In the genomic region with DNA sequence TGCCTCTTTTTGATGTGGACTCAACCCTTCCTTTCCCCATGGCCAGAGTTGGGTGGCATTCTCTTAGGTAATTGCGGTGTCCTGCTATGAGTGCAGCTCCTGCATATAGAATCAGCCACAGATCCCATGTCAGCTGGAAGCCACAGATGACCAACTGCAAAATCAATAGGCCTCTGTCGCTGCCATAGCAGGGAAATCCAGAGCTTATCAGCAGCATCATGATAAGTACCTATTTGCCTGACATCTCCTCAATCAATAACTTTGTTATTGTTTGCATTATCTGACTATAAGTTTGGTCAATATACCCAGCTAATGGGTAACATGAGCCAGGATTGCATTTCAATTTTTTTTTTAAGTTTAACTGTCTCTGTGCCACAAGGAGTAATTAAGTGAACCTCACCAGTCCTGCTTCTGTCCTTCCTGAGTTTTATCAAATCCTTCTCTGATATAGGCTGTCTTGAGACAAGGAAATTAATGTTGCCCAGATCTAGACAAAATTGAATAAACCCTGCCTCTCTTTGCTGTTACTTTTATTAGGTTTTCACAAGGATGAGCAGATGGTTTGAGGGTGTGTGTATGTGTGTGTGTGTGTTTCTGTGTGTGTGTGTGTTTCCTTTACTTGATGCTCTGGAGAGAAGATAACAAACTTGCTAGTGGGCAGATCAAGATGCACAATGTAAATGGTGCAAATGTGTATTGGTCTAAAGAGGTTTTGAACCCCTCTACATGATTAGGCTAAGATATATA, we compare ENCODE assay signal across 30 cellular contexts. TPM values are rescaled to one million over a fixed set of nuclear protein-coding genes. Genes with fewer than 3 reads are reported as not detected.
DNase-seq lines count a peak whose midpoint lies in the region; TF ChIP-seq lines count a peak whose summit lies in the region.
"Had no signal": no experiment of that assay in that cellular context is flagged by ENCODE, and none has a peak within 500 bp of the region (broad histone marks: within the 10 kb centered on the region; RNA-seq: fewer than 3 reads in every experiment).

No MANE protein-coding gene starts in this region.

- H3K27ac ChIP-seq in endodermal cell (ENCODE audit: low read depth, low read length): peak overlapping the region; percentile 28
- H3K27ac ChIP-seq: 22Rv1, cardiac muscle cell, coronary artery, thoracic aorta had no signal

- 83 to 86% methylated on average over 2 of the region's 2 CpGs for WGBS in endodermal cell (ENCODE audit: insufficient coverage in 1 of 2, insufficient read length in 1 of 2), 2 experiments

- H3K9ac ChIP-seq in endodermal cell (ENCODE audit: extremely low read depth, low read length, poor library complexity, severe bottlenecking): no peak overlapping the region

- peaks cover 49% of the 10 kb centered on the region for H3K4me1 ChIP-seq in BE2C
- peaks cover 9% of the 10 kb centered on the region for H3K4me1 ChIP-seq in endodermal cell (ENCODE audit: control insufficient read depth, insufficient read depth, low read length)

- DNase-seq in NCI-H1092 treated with DMSO at 0.1 percent for 48 hours (lab: John Stamatoyannopoulos, UW): peak; percentile 49
- DNase-seq in NCI-H1092 (lab: John Stamatoyannopoulos, UW): no peak
- DNase-seq in BE2C: peak; percentile 40
- DNase-seq in NCI-H1694 treated with DMSO at 0.1 percent for 48 hours (lab: John Stamatoyannopoulos, UW): peak; percentile 96
- no peak for DNase-seq in endodermal cell
- no peak for DNase-seq in erythroblast (lab: John Stamatoyannopoulos, UW)
- no peak for DNase-seq in SIG-M5 (lab: John Stamatoyannopoulos, UW)
- DNase-seq in CD14-positive monocyte (ENCODE audit: low spot score): no peak
- DNase-seq: activated CD4-positive, alpha-beta T cell treated with anti-CD3 and anti-CD28 coated beads for 48 hours; activated CD8-positive, alpha-beta memory T cell treated with anti-CD3 and anti-CD28 coated beads for 24 hours; activated naive CD8-positive, alpha-beta T cell treated with anti-CD3 and anti-CD28 coated beads, Interleukin-2, amount 10 ng/mL, durations not matched to agents 7 days and 5 days; aorta; Calu3; effector CD8-positive, alpha-beta T cell; HFFc6; immature natural killer cell; mammary epithelial cell; NCI-H1105; NCI-H510A treated with DMSO at 0.1 percent for 48 hours; right cardiac atrium; Right ventricle myocardium superior; stimulated activated CD4-positive, alpha-beta T cell treated with anti-CD3 and anti-CD28 coated beads, Interleukin-1b, Interleukin-23, amount 100 ng/mL, for 48 hours; T-helper 9 cell had no signal

- intact Hi-C loops in CD14-positive monocyte (cut with micrococcal nuclease): loop anchor here (5.0 to 10.0 kb wide), 5 partner anchors 335 to 778 kb away; no protein-coding TSS in a partner anchor

- H3K27me3 Mint-ChIP-seq in endodermal cell (ENCODE audit: insufficient read depth): no peaks in the 10 kb centered on the region
- H3K27me3 Mint-ChIP-seq in CD14-positive monocyte (ENCODE audit: low read depth in 3 of 3): peaks cover 0 to 2% (median 2%) of the 10 kb centered on the region in 3 donors
- H3K27me3 Mint-ChIP-seq: stimulated activated naive CD8-positive, alpha-beta T cell treated with anti-CD3 and anti-CD28 coated beads, Interleukin-15, Interleukin-2, amounts not matched to agents 100 ng/mL and 50 ng/mL, for 24 hours had no signal

- H3K27me3 ChIP-seq in BE2C (no peaks in the 10 kb centered on the region), endodermal cell (ENCODE audit: control insufficient read depth, insufficient read depth, low read length, poor library complexity, severe bottlenecking) (no peaks in the 10 kb centered on the region)
- H3K27me3 ChIP-seq: cardiac muscle cell had no signal

- H3K4me1 Mint-ChIP-seq in endodermal cell: peaks cover 51% of the 10 kb centered on the region
- H3K4me1 Mint-ChIP-seq in CD14-positive monocyte: peaks cover 11% of the 10 kb centered on the region

- no peaks in the 10 kb centered on the region for H3K9me3 ChIP-seq in BE2C
- H3K9me3 ChIP-seq in endodermal cell (ENCODE audit: control insufficient read depth, low read length): no peaks in the 10 kb centered on the region
- H3K9me3 ChIP-seq: thoracic aorta had no signal

- H3K36me3 Mint-ChIP-seq in endodermal cell (ENCODE audit: low read depth) (no peaks in the 10 kb centered on the region), CD14-positive monocyte (no peaks in the 10 kb centered on the region)
- H3K36me3 Mint-ChIP-seq: activated naive CD8-positive, alpha-beta T cell treated with anti-CD3 and anti-CD28 coated beads, Interleukin-2, amount 10 ng/mL, durations not matched to agents 7 days and 5 days; immature natural killer cell had no signal

- no peaks in the 10 kb centered on the region for H3K36me3 ChIP-seq in BE2C
- H3K36me3 ChIP-seq in endodermal cell (ENCODE audit: control insufficient read depth, insufficient read depth, low read length): no peaks in the 10 kb centered on the region
- H3K36me3 ChIP-seq: cardiac muscle cell, thoracic aorta had no signal

- TF ChIP-seq CTCF in BE2C (IDR thresholded peaks at IDR 0.05; ENCODE audit: low read depth, low read length) (no peak), endodermal cell (conservative IDR thresholded peaks at IDR 0.05) (no peak), CD14-positive monocyte (IDR thresholded peaks at IDR 0.05) (no peak)

- H3K9me3 Mint-ChIP-seq in endodermal cell: no peaks in the 10 kb centered on the region
- H3K9me3 Mint-ChIP-seq in CD14-positive monocyte: no peaks in the 10 kb centered on the region
- H3K9me3 Mint-ChIP-seq: activated naive CD8-positive, alpha-beta T cell treated with anti-CD3 and anti-CD28 coated beads, Interleukin-2, amount 10 ng/mL, durations not matched to agents 7 days and 5 days; GM23338; HFFc6; immature natural killer cell; stimulated activated naive CD8-positive, alpha-beta T cell treated with anti-CD3 and anti-CD28 coated beads, Interleukin-15, Interleukin-2, amounts not matched to agents 100 ng/mL and 50 ng/mL, for 24 hours had no signal

- TF ChIP-seq POLR2A in erythroblast (IDR thresholded peaks at IDR 0.05; ENCODE audit: low read length): no peak

- H3K4me3 ChIP-seq in BE2C (ENCODE audit: low read depth, low read length) (no peak overlapping the region), endodermal cell (ENCODE audit: low read length) (no peak overlapping the region)
- H3K4me3 ChIP-seq: cardiac muscle cell, coronary artery, GM23338, K562, thoracic aorta had no signal

- H3K27ac Mint-ChIP-seq in endodermal cell (no peak overlapping the region), CD14-positive monocyte (peak overlapping the region in 1 of 7 donors; percentile 5)
- H3K27ac Mint-ChIP-seq: activated naive CD8-positive, alpha-beta T cell treated with anti-CD3 and anti-CD28 coated beads, Interleukin-2, amount 10 ng/mL, durations not matched to agents 7 days and 5 days; GM23338; HFFc6; immature natural killer cell; stimulated activated naive CD8-positive, alpha-beta T cell treated with anti-CD3 and anti-CD28 coated beads, Interleukin-15, Interleukin-2, amounts not matched to agents 100 ng/mL and 50 ng/mL, for 24 hours had no signal

- H3K4me3 Mint-ChIP-seq in endodermal cell (no peak overlapping the region), CD14-positive monocyte (no peak overlapping the region)
- H3K4me3 Mint-ChIP-seq: activated naive CD8-positive, alpha-beta T cell treated with anti-CD3 and anti-CD28 coated beads, Interleukin-2, amount 10 ng/mL, durations not matched to agents 7 days and 5 days; GM23338; HFFc6; immature natural killer cell; stimulated activated naive CD8-positive, alpha-beta T cell treated with anti-CD3 and anti-CD28 coated beads, Interleukin-15, Interleukin-2, amounts not matched to agents 100 ng/mL and 50 ng/mL, for 24 hours had no signal

RNA-seq across cellular contexts. Expression of a gene that starts 59.6 kb away (rescaled TPM):
- polyA plus RNA-seq in BE2C (2012; ENCODE audit: insufficient read depth, insufficient read length, low read depth): 27.1 TPM
- 100 to 1,000 TPM in 1 of 2 donors, 10 to 100 TPM in 1; 87.1 to 105 TPM for total RNA-seq in endodermal cell
- 81.8 TPM for polyA plus RNA-seq in endodermal cell (2013, experiment 1 of 2)
- polyA plus RNA-seq in endodermal cell (2013, experiment 2 of 2): 73.3 TPM
- 10 to 100 TPM; 55.2 to 60.5 TPM for polyA plus RNA-seq in CD14-positive monocyte

Comparison
In these comparisons a context has a peak if more than half of its experiments do, and no peak if none do; other contexts are left out.
1. DNase-seq: peak in NCI-H1092 treated with DMSO at 0.1 percent for 48 hours (single experiment), BE2C (single experiment) and NCI-H1694 treated with DMSO at 0.1 percent for 48 hours (single experiment); none in NCI-H1092 (single experiment), endodermal cell (single experiment), erythroblast (0 of 2), SIG-M5 (single experiment) and CD14-positive monocyte (single experiment).